In genomic region chr4:11545651-11546050, GRCh38 we compare ENCODE assay signal across 1 cellular context.
TF ChIP-seq lines count a peak whose summit lies in the region.

No MANE protein-coding gene starts in this region.

TF ChIP-seq in endothelial cell of umbilical vein, 7 proteins besides CTCF, POLR2A, EP300 and RAD21 (continued from another document):
- no peak for TF ChIP-seq MAX (IDR thresholded peaks at IDR 0.05; ENCODE audit: insufficient read depth, insufficient read length)
- TF ChIP-seq POLR2AphosphoS5 (IDR thresholded peaks at IDR 0.05; ENCODE audit: insufficient read depth, low read depth, low read length): no peak
- no peak for TF ChIP-seq GATA2 (IDR thresholded peaks at IDR 0.05; ENCODE audit: insufficient read depth, insufficient read length, low read depth, low read length)
- no peak for TF ChIP-seq EZH2 (IDR thresholded peaks at IDR 0.05; ENCODE audit: borderline replicate concordance, low read depth, low read length, severe bottlenecking)
TF ChIP-seq in endothelial cell of umbilical vein: peak in this region for 0.
